ENCODE assay signal across 13 cellular contexts in genomic region chr11:120184946-120185677, GRCh38. TPM values are rescaled to one million over a fixed set of nuclear protein-coding genes. Genes with fewer than 3 reads are reported as not detected.
DNase-seq lines count a peak whose midpoint lies in the region; ATAC-seq, FAIRE-seq and TF ChIP-seq lines count a peak whose summit lies in the region.
"Had no signal": no experiment of that assay in that cellular context is flagged by ENCODE, and none has a peak within 500 bp of the region (broad histone marks: within the 10 kb centered on the region; RNA-seq: fewer than 3 reads in every experiment).

No MANE protein-coding gene starts in this region.

- WGBS in esophagus, 2 donors = 35 to 63% methylated on average over 7 of the region's 7 CpGs
- WGBS in liver = 18% methylated on average over 7 of the region's 7 CpGs
- WGBS in small intestine, 3 donors = 7 to 27% (median 26%) methylated on average over 7 of the region's 7 CpGs

- H3K4me1 ChIP-seq in esophagus (ENCODE audit: control insufficient read depth in 2 of 2, insufficient read depth in 2 of 2, low read length in 1 of 2) (peaks cover 5 to 12% of the 10 kb centered on the region in 2 donors), liver (ENCODE audit: control insufficient read depth in 4 of 4, insufficient read depth in 4 of 4, low read length in 3 of 4) (peaks cover 18 to 85% (median 72%) of the 10 kb centered on the region in 4 donors), small intestine (ENCODE audit: control insufficient read depth in 2 of 2, insufficient read depth in 1 of 2, low read depth in 1 of 2, low read length in 1 of 2) (peaks cover 12 to 21% of the 10 kb centered on the region in 2 donors)

- no peak for TF ChIP-seq CTCF in liver (IDR thresholded peaks at IDR 0.05; ENCODE audit: low read depth, low read length, missing input control)

- no peak for FAIRE-seq in small intestine (lab: Jason Lieb, UNC)
- FAIRE-seq: GM18507 had no signal

- no peak for ATAC-seq in GM21515 (IDR thresholded peaks at IDR 0.05; ENCODE audit: unreplicated experiment)
- ATAC-seq: naive thymus-derived CD4-positive, alpha-beta T cell had no signal

- H3K9me3 ChIP-seq in esophagus (ENCODE audit: control insufficient read depth in 2 of 2, insufficient read depth in 1 of 2, low read depth in 1 of 2, low read length in 1 of 2) (no peaks in the 10 kb centered on the region), liver (ENCODE audit: control insufficient read depth in 4 of 4, low read length in 3 of 4) (no peaks in the 10 kb centered on the region), small intestine (ENCODE audit: control insufficient read depth, low read depth) (no peaks in the 10 kb centered on the region)

- peak overlapping the region; percentile 42 to 54 for H3K27ac ChIP-seq in esophagus (ENCODE audit: low read depth in 2 of 2, low read length in 1 of 2)
- H3K27ac ChIP-seq in liver (ENCODE audit: low read depth in 1 of 2, low read length in 2 of 2) = peak overlapping the region; percentile 95 to 96
- H3K27ac ChIP-seq in small intestine (ENCODE audit: low read depth in 1 of 2, low read length in 1 of 2) = peak overlapping the region; percentile 92 to 96

- TF ChIP-seq RAD21 in liver (IDR thresholded peaks at IDR 0.05) = peak; percentile 21 to 44

- H3K9ac ChIP-seq in liver (ENCODE audit: low read depth in 1 of 2, low read length in 2 of 2) = peak overlapping the region; percentile 63 to 69

- H3K4me3 ChIP-seq in esophagus (ENCODE audit: low read depth in 1 of 2, low read length in 2 of 2) (no peak overlapping the region), liver (ENCODE audit: low read depth in 1 of 3, low read length in 3 of 3) (peak overlapping the region; percentile 58 to 60 (median 58)), small intestine (ENCODE audit: low read depth in 1 of 2, low read length in 2 of 2) (peak overlapping the region in 1 of 2 donors; percentile 39)

- peak; percentile 83 for DNase-seq in HuH-7 (ENCODE audit: low spot score)
- peak; percentile 96 for DNase-seq in small intestine
- no peak for DNase-seq in T-helper 1 cell
- DNase-seq in putamen (ENCODE audit: low spot score) = no peak
- DNase-seq in stimulated activated CD4-positive, alpha-beta T cell treated with anti-CD3 and anti-CD28 coated beads, Interleukin-4, amount 100 ng/mL, for 1 hour = no peak
- DNase-seq: erythroblast, NCI-H1105 treated with DMSO at 0.1 percent for 48 hours had no signal

- H3K36me3 ChIP-seq in esophagus (ENCODE audit: control insufficient read depth in 2 of 2, insufficient read depth in 2 of 2, low read length in 1 of 2) (no peaks in the 10 kb centered on the region), liver (ENCODE audit: control insufficient read depth in 4 of 4, insufficient read depth in 3 of 4, low read depth in 1 of 4, low read length in 3 of 4) (no peaks in the 10 kb centered on the region), small intestine (ENCODE audit: control insufficient read depth in 2 of 2, insufficient read depth in 2 of 2, low read length in 2 of 2) (no peaks in the 10 kb centered on the region)

- H3K27me3 ChIP-seq in esophagus (ENCODE audit: control insufficient read depth in 1 of 2, insufficient read depth in 2 of 2, low read length in 2 of 2) (no peaks in the 10 kb centered on the region), liver (ENCODE audit: control insufficient read depth in 4 of 4, insufficient read depth in 4 of 4, low read length in 3 of 4) (no peaks in the 10 kb centered on the region), small intestine (ENCODE audit: control insufficient read depth in 2 of 2, insufficient read depth in 2 of 2, low read length in 2 of 2) (no peaks in the 10 kb centered on the region)

TF ChIP-seq in liver, 16 proteins besides CTCF, POLR2A, EP300 and RAD21:
- TF ChIP-seq YY1 (IDR thresholded peaks at IDR 0.05) (no peak), EGR1 (IDR thresholded peaks at IDR 0.05; ENCODE audit: low read depth in 2 of 2) (no peak), REST (IDR thresholded peaks at IDR 0.05) (peak; percentile 85), TAF1 (conservative IDR thresholded peaks at IDR 0.05) (no peak), FOXA2 (IDR thresholded peaks at IDR 0.05) (no peak), RXRA (IDR thresholded peaks at IDR 0.05) (peak; percentile 93 to 98), SP1 (IDR thresholded peaks at IDR 0.05) (peak; percentile 95), HNF4A (conservative IDR thresholded peaks at IDR 0.05) (peak; percentile 87), FOXA1 (IDR thresholded peaks at IDR 0.05) (no peak), HNF4G (IDR thresholded peaks at IDR 0.05) (peak; percentile 90), NR2F2 (IDR thresholded peaks at IDR 0.05) (peak; percentile 84), JUND (IDR thresholded peaks at IDR 0.05) (peak in 1 of 2 donors; percentile 55), GABPA (IDR thresholded peaks at IDR 0.05 in 1 of 2, conservative IDR thresholded peaks at IDR 0.05 in 1 of 2) (peak in 1 of 2 donors; percentile 44)
- TF ChIP-seq, protein P1, sequence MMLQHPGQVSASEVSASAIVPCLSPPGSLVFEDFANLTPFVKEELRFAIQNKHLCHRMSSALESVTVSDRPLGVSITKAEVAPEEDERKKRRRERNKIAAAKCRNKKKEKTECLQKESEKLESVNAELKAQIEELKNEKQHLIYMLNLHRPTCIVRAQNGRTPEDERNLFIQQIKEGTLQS (IDR thresholded peaks at IDR 0.05) = no peak
- TF ChIP-seq, protein P2, sequence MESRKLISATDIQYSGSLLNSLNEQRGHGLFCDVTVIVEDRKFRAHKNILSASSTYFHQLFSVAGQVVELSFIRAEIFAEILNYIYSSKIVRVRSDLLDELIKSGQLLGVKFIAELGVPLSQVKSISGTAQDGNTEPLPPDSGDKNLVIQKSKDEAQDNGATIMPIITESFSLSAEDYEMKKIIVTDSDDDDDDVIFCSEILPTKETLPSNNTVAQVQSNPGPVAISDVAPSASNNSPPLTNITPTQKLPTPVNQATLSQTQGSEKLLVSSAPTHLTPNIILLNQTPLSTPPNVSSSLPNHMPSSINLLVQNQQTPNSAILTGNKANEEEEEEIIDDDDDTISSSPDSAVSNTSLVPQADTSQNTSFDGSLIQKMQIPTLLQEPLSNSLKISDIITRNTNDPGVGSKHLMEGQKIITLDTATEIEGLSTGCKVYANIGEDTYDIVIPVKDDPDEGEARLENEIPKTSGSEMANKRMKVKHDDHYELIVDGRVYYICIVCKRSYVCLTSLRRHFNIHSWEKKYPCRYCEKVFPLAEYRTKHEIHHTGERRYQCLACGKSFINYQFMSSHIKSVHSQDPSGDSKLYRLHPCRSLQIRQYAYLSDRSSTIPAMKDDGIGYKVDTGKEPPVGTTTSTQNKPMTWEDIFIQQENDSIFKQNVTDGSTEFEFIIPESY (IDR thresholded peaks at IDR 0.05) = peak; percentile 71
- TF ChIP-seq, protein P3, sequence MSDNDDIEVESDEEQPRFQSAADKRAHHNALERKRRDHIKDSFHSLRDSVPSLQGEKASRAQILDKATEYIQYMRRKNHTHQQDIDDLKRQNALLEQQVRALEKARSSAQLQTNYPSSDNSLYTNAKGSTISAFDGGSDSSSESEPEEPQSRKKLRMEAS (IDR thresholded peaks at IDR 0.05) = peak; percentile 59
TF ChIP-seq in liver: peak in this region for 10.

RNA-seq across cellular contexts. Expression of gene OAF, which starts 25.7 kb away (rescaled TPM):
- polyA plus RNA-seq in esophagus (1 to 10 TPM; 7.2 to 8.4 TPM), liver (100 to 1,000 TPM in 1 of 2 donors, 10 to 100 TPM in 1; 74.6 to 151 TPM), small intestine (10 to 100 TPM; 33.0 to 66.0 (median 64.3) TPM)
- total RNA-seq in liver = 10 to 100 TPM; 15.0 to 89.4 TPM

RNA-seq across cellular contexts. Expression of gene TRIM29, which starts 47.2 kb away (rescaled TPM):
- 1,000 to 10,000 TPM in 1 of 2 donors, 100 to 1,000 TPM in 1; 943 to 1,078 TPM for polyA plus RNA-seq in esophagus
- under 1 TPM; 0.33 to 0.37 TPM for total RNA-seq in liver
- polyA plus RNA-seq in liver = under 1 TPM; 0.22 to 0.89 TPM
- 10 to 100 TPM in 1 of 3 donors, 1 to 10 TPM in 2; 1.1 to 10.3 (median 2.3) TPM for polyA plus RNA-seq in small intestine
- total RNA-seq: H9; naive thymus-derived CD4-positive, alpha-beta T cell had no signal
- polyA plus RNA-seq: naive thymus-derived CD4-positive, alpha-beta T cell had no signal

RNA-seq across cellular contexts. Expression of gene POU2F3, which starts 54.8 kb away (rescaled TPM):
- polyA plus RNA-seq in esophagus = 1 to 10 TPM; 3.1 to 4.5 TPM
- not detected for total RNA-seq in liver
- polyA plus RNA-seq in liver = not detected
- polyA plus RNA-seq in small intestine = 1 to 10 TPM; 1.4 to 1.6 (median 1.4) TPM
- polyA plus RNA-seq: naive thymus-derived CD4-positive, alpha-beta T cell had no signal

Comparison
In these comparisons a context has a peak if more than half of its experiments do, and no peak if none do; other contexts are left out.
1. DNase-seq: peak in HuH-7 (single experiment) and small intestine (single experiment); none in T-helper 1 cell (0 of 5), putamen (single experiment) and stimulated activated CD4-positive, alpha-beta T cell treated with anti-CD3 and anti-CD28 coated beads, Interleukin-4, amount 100 ng/mL, for 1 hour (single experiment).
2. H3K4me3 ChIP-seq: peak in liver (3 of 3); none in esophagus (0 of 2).
3. RNA of gene TRIM29, which starts 47.2 kb away (polyA plus RNA-seq): 943 to 1,078 TPM in esophagus; 1.1 to 10.3 TPM in small intestine and 0.22 to 0.89 TPM in liver; every median in the first group is over 10 times any median in the second.
4. Peak in every context shown above with its lines, with median percentiles within 50 percentile points of each other: H3K27ac ChIP-seq.